Comparison of ENCODE assay signal across 8 cellular contexts in genomic region chr7:134126937-134127848, GRCh38. TPM values are rescaled to one million over a fixed set of nuclear protein-coding genes. Genes with fewer than 3 reads are reported as not detected.
DNase-seq lines count a peak whose midpoint lies in the region; ATAC-seq and TF ChIP-seq lines count a peak whose summit lies in the region.

LRGUK (plus strand) TSS chr7:134127340; CDS start chr7:134127368, 28 bp downstream.

- no peaks in the 10 kb centered on the region for H3K36me3 ChIP-seq in HAP-1 (replicated peaks)

- peak within 1 kb of the TSS; percentile 46 for H3K27ac Mint-ChIP-seq in neural crest cell (ENCODE audit: unreplicated experiment)

- peak within 1 kb of the TSS; percentile 44 for H3K4me3 ChIP-seq in HAP-1

- in situ Hi-C loops in HAP-1 (cut with MboI; ENCODE audit: low sequenced_read_pairs), result no loop called here

- TF ChIP-seq CTCF in neural crest cell (conservative IDR thresholded peaks at IDR 0.05), result no peak

- H3K27me3 ChIP-seq in HAP-1 (ENCODE audit: low read depth), result peaks cover 12% of the 10 kb centered on the region

- peaks cover 32% of the 10 kb centered on the region for H3K4me1 ChIP-seq in HAP-1

- ATAC-seq in stimulated activated naive CD8-positive, alpha-beta T cell treated with anti-CD3 and anti-CD28 coated beads, Interleukin-15, Interleukin-2, amounts not matched to agents 100 U/mL and 50 U/mL, for 24 hours, result peak; percentile 100

- H3K27me3 Mint-ChIP-seq in neural crest cell (ENCODE audit: low read depth), result peaks cover 56% of the 10 kb centered on the region

- no peaks in the 10 kb centered on the region for H3K9me3 Mint-ChIP-seq in neural crest cell

- peaks cover 33% of the 10 kb centered on the region for H3K4me1 Mint-ChIP-seq in neural crest cell

- H3K9me3 ChIP-seq in HAP-1, result no peaks in the 10 kb centered on the region

- DNase-seq in ELR (ENCODE audit: low read depth) (peak; percentile 79), HAP-1 (ENCODE audit: low spot score in 2 of 2) (peak; percentile 79 to 92), M059J (ENCODE audit: low read depth) (peak; percentile 82), SHP77 treated with DMSO at 0.1 percent for 48 hours (lab: John Stamatoyannopoulos, UW) (peak; percentile 64), activated gamma-delta T cell (lab: John Stamatoyannopoulos, UW) (peak; percentile 10), foreskin melanocyte (peak; percentile 60), neural crest cell (ENCODE audit: low read depth, low spot score) (peak; percentile 73)
- DNase-seq in stimulated activated naive CD8-positive, alpha-beta T cell treated with anti-CD3 and anti-CD28 coated beads, Interleukin-15, Interleukin-2, amounts not matched to agents 100 U/mL and 50 U/mL, for 24 hours, result peak; percentile 80

- no peaks in the 10 kb centered on the region for H3K36me3 Mint-ChIP-seq in neural crest cell (ENCODE audit: low read depth)

- peak within 1 kb of the TSS; percentile 89 for H3K4me3 Mint-ChIP-seq in neural crest cell

RNA-seq across cellular contexts. Expression of gene LRGUK, which starts in this region (rescaled TPM):
- not detected in 2 replicates for total RNA-seq in M059J (2014; rRNA removed; shearing (Covaris generic))
- 1.0 and 1.1 TPM in 2 replicates for total RNA-seq in neural crest cell

Comparison
In these comparisons a context has a peak if more than half of its experiments do, and no peak if none do; other contexts are left out.
1. Peak in every context shown above with its lines: DNase-seq, ATAC-seq and H3K4me3 ChIP-seq.
2. Peak in DNase-seq in M059J; RNA of the gene not detected or under 1 TPM.
3. DNase-seq: peak in every context shown above with its lines; median percentile 86 in HAP-1; 82 in M059J; 80 in stimulated activated naive CD8-positive, alpha-beta T cell treated with anti-CD3 and anti-CD28 coated beads, Interleukin-15, Interleukin-2, amounts not matched to agents 100 U/mL and 50 U/mL, for 24 hours; 79 in ELR; 73 in neural crest cell; 64 in SHP77 treated with DMSO at 0.1 percent for 48 hours; 60 in foreskin melanocyte; 10 in activated gamma-delta T cell.